ENCODE assay signal across 2 cellular contexts in genomic region chr1:2072891-2073290, GRCh38.
TF ChIP-seq lines count a peak whose summit lies in the region.

No MANE protein-coding gene starts in this region.

TF ChIP-seq in SK-N-SH, 30 proteins besides CTCF, POLR2A, EP300 and RAD21 (continued from another document):
- TF ChIP-seq MAX (IDR thresholded peaks at IDR 0.05; ENCODE audit: low read depth) (no peak), ELF1 (IDR thresholded peaks at IDR 0.05) (no peak), SMC3 (IDR thresholded peaks at IDR 0.05; ENCODE audit: low read depth, low read length) (no peak), ZBTB33 (IDR thresholded peaks at IDR 0.05; ENCODE audit: borderline replicate concordance, low read depth) (no peak), FOXJ3 (CRISPR knock-in tag; IDR thresholded peaks at IDR 0.05) (no peak), USF2 (IDR thresholded peaks at IDR 0.05; ENCODE audit: borderline replicate concordance, low read depth, low read length) (no peak), USF1 (IDR thresholded peaks at IDR 0.05; ENCODE audit: borderline replicate concordance, low read depth) (no peak), MXI1 (IDR thresholded peaks at IDR 0.05; ENCODE audit: low read depth, low read length) (no peak), IRF3 (IDR thresholded peaks at IDR 0.05; ENCODE audit: low read depth, low read length) (no peak), RCOR1 (IDR thresholded peaks at IDR 0.05; ENCODE audit: low read length) (no peak), JUND (IDR thresholded peaks at IDR 0.05) (no peak), FOXM1 (IDR thresholded peaks at IDR 0.05; ENCODE audit: low read depth) (no peak), RFX5 (IDR thresholded peaks at IDR 0.05; ENCODE audit: low read length) (no peak), GABPA (IDR thresholded peaks at IDR 0.05; ENCODE audit: low read depth) (no peak)

TF ChIP-seq in SK-N-SH treated with all-trans-retinoic acid at 6 μM for 48 hours, 23 proteins besides CTCF, POLR2A, EP300 and RAD21:
- no peak for TF ChIP-seq ARNTL (CRISPR knock-in tag; IDR thresholded peaks at IDR 0.05; ENCODE audit: borderline replicate concordance, low read depth)
- no peak for TF ChIP-seq POU6F1 (CRISPR knock-in tag; IDR thresholded peaks at IDR 0.05; ENCODE audit: borderline replicate concordance, low read depth)
- no peak for TF ChIP-seq PPARA (CRISPR knock-in tag; IDR thresholded peaks at IDR 0.05; ENCODE audit: borderline replicate concordance)
TF ChIP-seq in SK-N-SH treated with all-trans-retinoic acid at 6 μM for 48 hours: peak in this region for 0.
